ENCODE assay signal across 2 cellular contexts in genomic region chr10:114615600-114616007, GRCh38.
TF ChIP-seq lines count a peak whose summit lies in the region.

No MANE protein-coding gene starts in this region.

TF ChIP-seq in liver, 16 proteins besides CTCF, POLR2A, EP300 and RAD21:
- TF ChIP-seq ZBTB33 (IDR thresholded peaks at IDR 0.05) (no peak), YY1 (IDR thresholded peaks at IDR 0.05) (no peak), HNF4G (IDR thresholded peaks at IDR 0.05) (no peak), FOXA1 (IDR thresholded peaks at IDR 0.05) (no peak), SP1 (IDR thresholded peaks at IDR 0.05) (no peak), MAX (IDR thresholded peaks at IDR 0.05) (no peak), REST (IDR thresholded peaks at IDR 0.05) (no peak), TAF1 (conservative IDR thresholded peaks at IDR 0.05) (no peak), HNF4A (conservative IDR thresholded peaks at IDR 0.05) (no peak)

TF ChIP-seq in HepG2, 621 proteins besides CTCF, POLR2A, EP300 and RAD21 (continued from another document):
- TF ChIP-seq SP4 (CRISPR knock-in tag; IDR thresholded peaks at IDR 0.05) (no peak), MLXIP (CRISPR knock-in tag; IDR thresholded peaks at IDR 0.05; ENCODE audit: borderline replicate concordance) (no peak), ZNF280B (CRISPR knock-in tag; IDR thresholded peaks at IDR 0.05; ENCODE audit: borderline replicate concordance) (no peak), ZNF414 (CRISPR knock-in tag; IDR thresholded peaks at IDR 0.05) (no peak), SALL1 (CRISPR knock-in tag; IDR thresholded peaks at IDR 0.05) (no peak), SMYD3 (CRISPR knock-in tag; IDR thresholded peaks at IDR 0.05) (no peak), GFI1 (CRISPR knock-in tag; IDR thresholded peaks at IDR 0.05; ENCODE audit: borderline replicate concordance) (no peak), NFE2 (CRISPR knock-in tag; IDR thresholded peaks at IDR 0.05) (no peak), ZNF841 (CRISPR knock-in tag; IDR thresholded peaks at IDR 0.05; ENCODE audit: borderline replicate concordance) (no peak), ZSCAN9 (CRISPR knock-in tag; IDR thresholded peaks at IDR 0.05; ENCODE audit: borderline replicate concordance) (no peak), STAT6 (CRISPR knock-in tag; IDR thresholded peaks at IDR 0.05; ENCODE audit: borderline replicate concordance) (no peak)
TF ChIP-seq in HepG2: peak in this region for 0.
